8 cellular contexts compared by ENCODE assay signal in genomic region chr17:15782809-15783208, GRCh38. TPM values are rescaled to one million over a fixed set of nuclear protein-coding genes. Genes with fewer than 3 reads are reported as not detected.
DNase-seq lines count a peak whose midpoint lies in the region; ATAC-seq, FAIRE-seq and TF ChIP-seq lines count a peak whose summit lies in the region.

No MANE protein-coding gene starts in this region.

- H3K27me3 ChIP-seq in gastroesophageal sphincter (no peaks in the 10 kb centered on the region), prostate gland (replicated peaks; ENCODE audit: insufficient read depth) (no peaks in the 10 kb centered on the region)

- H3K4me1 Mint-ChIP-seq in activated T-cell treated with anti-CD3 and anti-CD28 coated beads, Interleukin-2, amount 50 U/mL, for 24 hours (ENCODE audit: low read depth) = peaks cover 1% of the 10 kb centered on the region

- DNase-seq in Ammon's horn (ENCODE audit: low spot score) (peak; percentile 10), prostate gland (ENCODE audit: low spot score) (no peak), GM19239 (ENCODE audit: insufficient read length, low spot score) (no peak)
- peak; percentile 30 for DNase-seq in activated T-cell treated with anti-CD3 and anti-CD28 coated beads, Interleukin-2, amount 50 U/mL, for 24 hours

- TF ChIP-seq POLR2A in gastroesophageal sphincter (IDR thresholded peaks at IDR 0.05) (no peak), prostate gland (IDR thresholded peaks at IDR 0.05) (no peak)

- 7% methylated on average over 5 of the region's 32 CpGs; no CpG with 5 or more reads in 1 of the 2 donors for WGBS in gastroesophageal sphincter (ENCODE audit: low coverage in 1 of 2), 2 donors
- WGBS in prostate gland = 8% methylated on average over 32 of the region's 32 CpGs

- ATAC-seq in gastroesophageal sphincter (peak; percentile 71), GM19463 (IDR thresholded peaks at IDR 0.05; ENCODE audit: unreplicated experiment) (no peak), GM21717 (IDR thresholded peaks at IDR 0.05; ENCODE audit: unreplicated experiment) (no peak), HG02798 (IDR thresholded peaks at IDR 0.05; ENCODE audit: poor library complexity, unreplicated experiment) (no peak)

- no peaks in the 10 kb centered on the region for H3K36me3 Mint-ChIP-seq in activated T-cell treated with anti-CD3 and anti-CD28 coated beads, Interleukin-2, amount 50 U/mL, for 24 hours (ENCODE audit: low read depth)

- no peak for FAIRE-seq in GM19239 (lab: Jason Lieb, UNC)

- H3K27ac ChIP-seq in gastroesophageal sphincter (peak overlapping the region; percentile 19 to 85 (median 80)), prostate gland (peak overlapping the region in 1 of 2 donors; percentile 47)

- peaks cover 0 to 43% (median 0%) of the 10 kb centered on the region in 3 donors for H3K4me1 ChIP-seq in gastroesophageal sphincter
- no peaks in the 10 kb centered on the region for H3K4me1 ChIP-seq in prostate gland (replicated peaks)

- peak in 1 of 4 experiments; percentile 48 for TF ChIP-seq CTCF in gastroesophageal sphincter (IDR thresholded peaks at IDR 0.05)
- TF ChIP-seq CTCF in prostate gland (IDR thresholded peaks at IDR 0.05) = no peak

- TF ChIP-seq EP300 in gastroesophageal sphincter (IDR thresholded peaks at IDR 0.05) = no peak

- H3K27me3 Mint-ChIP-seq in activated T-cell treated with anti-CD3 and anti-CD28 coated beads, Interleukin-2, amount 50 U/mL, for 24 hours = peaks cover 34% of the 10 kb centered on the region

- H3K36me3 ChIP-seq in gastroesophageal sphincter (peaks cover 0 to 6% of the 10 kb centered on the region in 2 donors), prostate gland (no peaks in the 10 kb centered on the region)

- H3K9me3 Mint-ChIP-seq in activated T-cell treated with anti-CD3 and anti-CD28 coated beads, Interleukin-2, amount 50 U/mL, for 24 hours = peaks cover 10% of the 10 kb centered on the region

- no peak overlapping the region for H3K27ac Mint-ChIP-seq in activated T-cell treated with anti-CD3 and anti-CD28 coated beads, Interleukin-2, amount 50 U/mL, for 24 hours

- H3K9me3 ChIP-seq in gastroesophageal sphincter (no peaks in the 10 kb centered on the region), prostate gland (no peaks in the 10 kb centered on the region)

- no peak overlapping the region for H3K4me3 Mint-ChIP-seq in activated T-cell treated with anti-CD3 and anti-CD28 coated beads, Interleukin-2, amount 50 U/mL, for 24 hours

- peak overlapping the region; percentile 38 to 54 for H3K4me3 ChIP-seq in gastroesophageal sphincter
- H3K4me3 ChIP-seq in prostate gland = peak overlapping the region; percentile 21 to 27

- intact Hi-C loops in prostate gland (cut with DNase I) = no loop called here

RNA-seq across cellular contexts. Expression of gene TBC1D26, which starts 50.7 kb away (rescaled TPM):
- total RNA-seq in gastroesophageal sphincter = under 1 TPM in 2 of 4 donors, not detected in 2; 0.08 to 0.93 TPM
- total RNA-seq in prostate gland = 1 to 10 TPM in 1 of 2 donors, not detected in 1; 6.0 TPM

Comparison
In these comparisons a context has a peak if more than half of its experiments do, and no peak if none do; other contexts are left out.
1. DNase-seq: peak in Ammon's horn (single experiment) and activated T-cell treated with anti-CD3 and anti-CD28 coated beads, Interleukin-2, amount 50 U/mL, for 24 hours (single experiment); none in prostate gland (single experiment) and GM19239 (single experiment).